In genomic region chr6:166424431-166424830, GRCh38 we compare ENCODE assay signal across 12 cellular contexts. TPM values are rescaled to one million over a fixed set of nuclear protein-coding genes. Genes with fewer than 3 reads are reported as not detected.
DNase-seq lines count a peak whose midpoint lies in the region; ATAC-seq and TF ChIP-seq lines count a peak whose summit lies in the region.
"Had no signal": no experiment of that assay in that cellular context is flagged by ENCODE, and none has a peak within 500 bp of the region (broad histone marks: within the 10 kb centered on the region; RNA-seq: fewer than 3 reads in every experiment).

No MANE protein-coding gene starts in this region.

- no peaks in the 10 kb centered on the region for H3K36me3 Mint-ChIP-seq in CD4-positive, CD25-positive, alpha-beta regulatory T cell
- H3K36me3 Mint-ChIP-seq in neural crest cell (ENCODE audit: low read depth) = peaks cover 12% of the 10 kb centered on the region
- H3K36me3 Mint-ChIP-seq in nephron progenitor cell (ENCODE audit: low read depth) = peaks cover 12% of the 10 kb centered on the region
- peaks cover 12% of the 10 kb centered on the region for H3K36me3 Mint-ChIP-seq in neural progenitor cell

- no peak for ATAC-seq in CD4-positive, CD25-positive, alpha-beta regulatory T cell (ENCODE audit: low read depth in 2 of 2)
- ATAC-seq in body of pancreas = no peak
- ATAC-seq: GM23338 had no signal

- H3K4me3 Mint-ChIP-seq in CD4-positive, CD25-positive, alpha-beta regulatory T cell = no peak overlapping the region
- H3K4me3 Mint-ChIP-seq in neural crest cell (no peak overlapping the region), nephron progenitor cell (no peak overlapping the region), neural progenitor cell (no peak overlapping the region)
- H3K4me3 Mint-ChIP-seq: B cell; CD4-positive, alpha-beta memory T cell; GM23338 had no signal

- H3K4me3 ChIP-seq in CD4-positive, CD25-positive, alpha-beta regulatory T cell (ENCODE audit: low read depth, low read length) = no peak overlapping the region
- no peak overlapping the region for H3K4me3 ChIP-seq in body of pancreas
- no peak overlapping the region for H3K4me3 ChIP-seq in neural progenitor cell
- H3K4me3 ChIP-seq: GM23338 had no signal

- H3K4me2 ChIP-seq in neural progenitor cell = no peak overlapping the region
- H3K4me2 ChIP-seq: GM23338 had no signal

- H3K27ac Mint-ChIP-seq in CD4-positive, CD25-positive, alpha-beta regulatory T cell = peak overlapping the region in 2 of 3 donors; percentile 38 to 55
- H3K27ac Mint-ChIP-seq in neural crest cell (ENCODE audit: unreplicated experiment) (peak overlapping the region; percentile 59), nephron progenitor cell (no peak overlapping the region), neural progenitor cell (no peak overlapping the region)
- H3K27ac Mint-ChIP-seq: B cell; CD4-positive, alpha-beta memory T cell; GM23338 had no signal

- H3K36me3 ChIP-seq in CD4-positive, CD25-positive, alpha-beta regulatory T cell (ENCODE audit: control insufficient read depth, insufficient read depth, low read length) = no peaks in the 10 kb centered on the region
- peaks cover 0 to 2% of the 10 kb centered on the region in 2 donors for H3K36me3 ChIP-seq in body of pancreas (replicated peaks in 1 of 2; ENCODE audit: insufficient read depth in 1 of 2, low read depth in 2 of 2)
- no peaks in the 10 kb centered on the region for H3K36me3 ChIP-seq in neural progenitor cell

- no peak overlapping the region for H2AFZ ChIP-seq in neural progenitor cell (replicated peaks)
- H2AFZ ChIP-seq: GM23338 had no signal

- peaks cover 0 to 3% (median 0%) of the 10 kb centered on the region in 7 donors for H3K9me3 Mint-ChIP-seq in CD4-positive, CD25-positive, alpha-beta regulatory T cell
- H3K9me3 Mint-ChIP-seq in neural crest cell = no peaks in the 10 kb centered on the region
- peaks cover 7% of the 10 kb centered on the region for H3K9me3 Mint-ChIP-seq in nephron progenitor cell
- peaks cover 2% of the 10 kb centered on the region for H3K9me3 Mint-ChIP-seq in neural progenitor cell

- H3K4me1 ChIP-seq in CD4-positive, CD25-positive, alpha-beta regulatory T cell (ENCODE audit: control insufficient read depth, insufficient read depth, low read length, poor library complexity, severe bottlenecking) = peaks cover 19% of the 10 kb centered on the region
- H3K4me1 ChIP-seq in body of pancreas (no peaks in the 10 kb centered on the region), neural progenitor cell (no peaks in the 10 kb centered on the region)

- H4K20me1 ChIP-seq in neural progenitor cell (ENCODE audit: low read depth) = no peaks in the 10 kb centered on the region

- WGBS in body of pancreas, 2 donors = 91 to 95% methylated on average over 12 of the region's 12 CpGs

- intact Hi-C loops in body of pancreas (cut with DNase I) = no loop called here

- no peak overlapping the region for H3K27ac ChIP-seq in CD4-positive, CD25-positive, alpha-beta regulatory T cell (ENCODE audit: insufficient read depth, low read length, poor library complexity, severe bottlenecking)
- H3K27ac ChIP-seq in angular gyrus (ENCODE audit: low read depth, low read length) (peak overlapping the region; percentile 89), layer of hippocampus (ENCODE audit: low read depth, low read length) (peak overlapping the region; percentile 92), body of pancreas (no peak overlapping the region), neural progenitor cell (no peak overlapping the region)

- H3K27me3 ChIP-seq in CD4-positive, CD25-positive, alpha-beta regulatory T cell (ENCODE audit: control insufficient read depth, insufficient read depth, low read length) = no peaks in the 10 kb centered on the region
- H3K27me3 ChIP-seq in layer of hippocampus (ENCODE audit: control insufficient read depth, insufficient read depth, low read length) (no peaks in the 10 kb centered on the region), body of pancreas (no peaks in the 10 kb centered on the region), neural progenitor cell (no peaks in the 10 kb centered on the region)

- H3K79me2 ChIP-seq in neural progenitor cell (ENCODE audit: low read depth) = no peaks in the 10 kb centered on the region

- DNase-seq in CD4-positive, CD25-positive, alpha-beta regulatory T cell = no peak
- no peak for DNase-seq in neural crest cell (ENCODE audit: low read depth, low spot score)
- no peak for DNase-seq in body of pancreas
- DNase-seq in nephron progenitor cell = no peak
- no peak for DNase-seq in neural progenitor cell (ENCODE audit: low spot score)
- DNase-seq: CD4-positive, alpha-beta memory T cell; DMS79; H7 had no signal

- TF ChIP-seq POLR2A in body of pancreas (IDR thresholded peaks at IDR 0.05) = no peak

- H3K4me1 Mint-ChIP-seq in CD4-positive, CD25-positive, alpha-beta regulatory T cell = peaks cover 5 to 23% (median 14%) of the 10 kb centered on the region in 4 donors
- H3K4me1 Mint-ChIP-seq in neural crest cell (peaks cover 13% of the 10 kb centered on the region), nephron progenitor cell (peaks cover 8% of the 10 kb centered on the region), neural progenitor cell (no peaks in the 10 kb centered on the region)
- H3K4me1 Mint-ChIP-seq: B cell had no signal

- H3K9me3 ChIP-seq in CD4-positive, CD25-positive, alpha-beta regulatory T cell (ENCODE audit: control insufficient read depth in 2 of 2, low read length in 2 of 2) = no peaks in the 10 kb centered on the region
- H3K9me3 ChIP-seq in body of pancreas = no peaks in the 10 kb centered on the region
- H3K9me3 ChIP-seq in neural progenitor cell (ENCODE audit: low read depth) = no peaks in the 10 kb centered on the region

- no peak overlapping the region for H3K9ac ChIP-seq in neural progenitor cell

- no peaks in the 10 kb centered on the region for H3K27me3 Mint-ChIP-seq in CD4-positive, CD25-positive, alpha-beta regulatory T cell
- H3K27me3 Mint-ChIP-seq in neural crest cell (ENCODE audit: low read depth) = no peaks in the 10 kb centered on the region
- H3K27me3 Mint-ChIP-seq in nephron progenitor cell (ENCODE audit: low read depth, poor library complexity) = peaks cover 2% of the 10 kb centered on the region
- H3K27me3 Mint-ChIP-seq in neural progenitor cell (ENCODE audit: insufficient read depth, low read depth) = peaks cover 2% of the 10 kb centered on the region
- H3K27me3 Mint-ChIP-seq: B cell; CD4-positive, alpha-beta memory T cell had no signal

- no peaks in the 10 kb centered on the region for H3F3A ChIP-seq in neural progenitor cell (ENCODE audit: low read depth)

- TF ChIP-seq CTCF in neural crest cell (conservative IDR thresholded peaks at IDR 0.05) (no peak), body of pancreas (IDR thresholded peaks at IDR 0.05) (no peak), nephron progenitor cell (IDR thresholded peaks at IDR 0.05) (no peak), neural progenitor cell (IDR thresholded peaks at IDR 0.05) (no peak)

RNA-seq across cellular contexts. Expression of gene MPC1, which starts 41.7 kb away (rescaled TPM):
- 25.7 TPM for total RNA-seq in CD4-positive, CD25-positive, alpha-beta regulatory T cell
- polyA plus RNA-seq in CD4-positive, CD25-positive, alpha-beta regulatory T cell = 10 to 100 TPM; 70.2 to 92.1 (median 79.2) TPM
- total RNA-seq in neural crest cell (32.0 and 32.6 TPM in 2 replicates), body of pancreas (10 to 100 TPM; 20.8 to 25.4 TPM), neural progenitor cell (ENCODE audit: low replicate concordance) (9.4 and 13.2 TPM in 2 replicates)

Comparison
In these comparisons a context has a peak if more than half of its experiments do, and no peak if none do; other contexts are left out.
1. H3K27ac ChIP-seq: peak in angular gyrus (single experiment) and layer of hippocampus (single experiment); none in CD4-positive, CD25-positive, alpha-beta regulatory T cell (single experiment), body of pancreas (0 of 4) and neural progenitor cell (single experiment).
2. H3K27ac Mint-ChIP-seq: peak in CD4-positive, CD25-positive, alpha-beta regulatory T cell (2 of 3) and neural crest cell (single experiment); none in nephron progenitor cell (single experiment) and neural progenitor cell (single experiment).